8 cellular contexts compared by ENCODE assay signal in the genomic region with DNA sequence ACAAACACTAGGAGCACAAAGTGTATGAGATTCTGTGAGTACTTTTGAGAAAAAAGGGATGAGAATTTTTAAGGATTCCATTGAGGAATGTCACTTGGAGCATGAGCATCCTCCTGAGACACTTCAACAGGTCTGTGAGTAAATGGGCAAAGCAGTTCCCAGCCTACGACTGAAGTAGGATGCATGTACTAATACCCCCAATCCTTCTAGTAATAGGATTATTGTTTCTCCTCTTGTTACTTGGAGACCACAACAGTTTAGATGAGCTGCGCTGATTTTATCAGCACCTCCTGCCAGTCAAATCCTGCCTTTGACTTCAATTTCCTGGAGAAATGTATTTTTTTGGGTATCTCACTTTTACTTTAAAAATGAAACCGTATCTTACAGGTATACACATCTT. TPM values are rescaled to one million over a fixed set of nuclear protein-coding genes. Genes with fewer than 3 reads are reported as not detected.
A peak's percentile ranks its signal among the peaks of the same experiment; 100 is the strongest.
DNase-seq lines count a peak whose midpoint lies in the region; ATAC-seq and TF ChIP-seq lines count a peak whose summit lies in the region.

No MANE protein-coding gene starts in this region.

- ATAC-seq in HG02763 (IDR thresholded peaks at IDR 0.05; ENCODE audit: unreplicated experiment) (no peak), HG03565 (IDR thresholded peaks at IDR 0.05; ENCODE audit: unreplicated experiment) (no peak)

- no peaks in the 10 kb centered on the region for H3K9me3 ChIP-seq in HUES6 (ENCODE audit: control insufficient read depth, insufficient read depth, low read depth, low read length)
- H3K9me3 ChIP-seq in mesodermal cell (ENCODE audit: control insufficient read depth, low read length) = no peaks in the 10 kb centered on the region

- H3K9ac ChIP-seq in HUES6 (ENCODE audit: low read length) = no peak overlapping the region

- H3K27me3 ChIP-seq in ACC112 (ENCODE audit: insufficient read depth, low read length) = no peaks in the 10 kb centered on the region
- no peaks in the 10 kb centered on the region for H3K27me3 ChIP-seq in HUES6 (ENCODE audit: control insufficient read depth, insufficient read depth, low read length)

- peak overlapping the region; percentile 88 for H2AFZ ChIP-seq in ACC112 (ENCODE audit: low read length, unreplicated experiment)

- no peaks in the 10 kb centered on the region for H3K4me1 ChIP-seq in ACC112 (ENCODE audit: control insufficient read depth, insufficient read depth, low read length, unreplicated experiment)
- H3K4me1 ChIP-seq in HUES6 (ENCODE audit: control insufficient read depth, insufficient read depth, low read length) = peaks cover 6% of the 10 kb centered on the region
- peaks cover 4% of the 10 kb centered on the region for H3K4me1 ChIP-seq in mesodermal cell (ENCODE audit: control insufficient read depth, insufficient read depth, low read length, poor library complexity, severe bottlenecking)

- WGBS in mesodermal cell (ENCODE audit: insufficient coverage in 2 of 2), 2 experiments = 50% methylated on average over 2 of the region's 3 CpGs; no CpG with 5 or more reads in 1 of the 2 experiments

- peak overlapping the region; percentile 85 for H3K4me3 ChIP-seq in ACC112 (ENCODE audit: low read depth, low read length)
- H3K4me3 ChIP-seq in HUES6 (ENCODE audit: low read depth, low read length) = peak overlapping the region; percentile 79
- H3K4me3 ChIP-seq in astrocyte of the spinal cord (ENCODE audit: low read depth, low read length) = peak overlapping the region; percentile 81
- H3K4me3 ChIP-seq in mesodermal cell (ENCODE audit: extremely low read depth, insufficient read depth, low read length, poor library complexity, severe bottlenecking) = peak overlapping the region; percentile 78

- DNase-seq in astrocyte of the spinal cord (ENCODE audit: low read depth, low spot score) (no peak), NCI-H446 (lab: John Stamatoyannopoulos, UW) (no peak), NCI-H1092 (lab: John Stamatoyannopoulos, UW) (no peak)

- TF ChIP-seq CTCF in astrocyte of the spinal cord (IDR thresholded peaks at IDR 0.05; ENCODE audit: low read depth, low read length) = no peak

- 0 out of 2 replicates have a peak overlapping the region, but pooled peaks have one; percentile 8 for H3K27ac ChIP-seq in ACC112 (ENCODE audit: low read depth, low read length)
- H3K27ac ChIP-seq in HUES6 (ENCODE audit: low read depth, low read length) = no peak overlapping the region
- H3K27ac ChIP-seq in mesodermal cell (ENCODE audit: low read depth, low read length, severe bottlenecking) = no peak overlapping the region

- H3K79me2 ChIP-seq in ACC112 (ENCODE audit: control insufficient read depth, insufficient read depth, low read length, unreplicated experiment) = peaks cover 3% of the 10 kb centered on the region

- in situ Hi-C loops in astrocyte of the spinal cord (cut with HindIII; ENCODE audit: low sequenced_read_pairs) = no loop called here

- H3K36me3 ChIP-seq in ACC112 (ENCODE audit: insufficient read depth, low read length) (peaks cover under 1% of the 10 kb centered on the region; the same call in 1 of the 2 replicates), HUES6 (ENCODE audit: control insufficient read depth, insufficient read depth, low read length) (no peaks in the 10 kb centered on the region), mesodermal cell (ENCODE audit: control insufficient read depth, insufficient read depth, low read length) (no peaks in the 10 kb centered on the region)

RNA-seq across cellular contexts. Expression of a gene that starts 0.8 kb away (rescaled TPM):
- polyA plus RNA-seq in mesodermal cell (2013, experiment 1 of 2) = 14.8 TPM
- 15.1 TPM for polyA plus RNA-seq in mesodermal cell (2013, experiment 2 of 2)

RNA-seq across cellular contexts. Expression of a gene that starts 21.0 kb away (rescaled TPM):
- polyA plus RNA-seq in mesodermal cell (2013, experiment 1 of 2) = 23.6 TPM
- 26.9 TPM for polyA plus RNA-seq in mesodermal cell (2013, experiment 2 of 2)
